In genomic region chr16:58336332-58337089, GRCh38 we compare ENCODE assay signal across 1 cellular context.
TF ChIP-seq lines count a peak whose summit lies in the region.

No MANE protein-coding gene starts in this region.

TF ChIP-seq in K562, 482 proteins besides CTCF, POLR2A, EP300 and RAD21 (continued from another document):
- no peak for TF ChIP-seq ZBTB12 (CRISPR knock-in tag; IDR thresholded peaks at IDR 0.05)
- peak; percentile 95 for TF ChIP-seq TFAP4 (CRISPR knock-in tag; IDR thresholded peaks at IDR 0.05; ENCODE audit: borderline replicate concordance)
- TF ChIP-seq RCOR1 (IDR thresholded peaks at IDR 0.05; ENCODE audit: borderline replicate concordance in 1 of 2, low read depth in 2 of 2, low read length in 2 of 2): 0 out of 4 replicates have a peak, but pooled peaks of 1 of the 2 experiments have one; percentile 8
- TF ChIP-seq MITF (IDR thresholded peaks at IDR 0.05): no peak
- peak; percentile 76 for TF ChIP-seq CREM (IDR thresholded peaks at IDR 0.05; ENCODE audit: low read depth)
- TF ChIP-seq XRCC5 (IDR thresholded peaks at IDR 0.05; ENCODE audit: low read depth, low read length): peak; percentile 69
- 0 out of 4 replicates have a peak, but pooled peaks of 1 of the 2 experiments have one; percentile 37 for TF ChIP-seq FOXK2 (conservative IDR thresholded peaks at IDR 0.05 in 1 of 2, IDR thresholded peaks at IDR 0.05 in 1 of 2; ENCODE audit: low read depth in 2 of 2)
- TF ChIP-seq ZNF408 (CRISPR knock-in tag; IDR thresholded peaks at IDR 0.05; ENCODE audit: low read depth): no peak
- TF ChIP-seq TEAD2 (tag; IDR thresholded peaks at IDR 0.05): 0 out of 2 replicates have a peak, but pooled peaks have one; percentile 31
- TF ChIP-seq COPS2 (conservative IDR thresholded peaks at IDR 0.05): no peak
- TF ChIP-seq ETV1 (tag; conservative IDR thresholded peaks at IDR 0.05; ENCODE audit: low read depth): 0 out of 2 replicates have a peak, but pooled peaks have one; percentile 12
- TF ChIP-seq CREB1 (IDR thresholded peaks at IDR 0.05): peak; percentile 39; the same call in 1 of the 2 replicates
- TF ChIP-seq CREB1 (CRISPR knock-in tag; IDR thresholded peaks at IDR 0.05): no peak
- TF ChIP-seq MYNN (IDR thresholded peaks at IDR 0.05): peak; percentile 31; the same call in 1 of the 2 replicates
- no peak for TF ChIP-seq MYNN (CRISPR knock-in tag; IDR thresholded peaks at IDR 0.05)
- 0 out of 4 replicates have a peak, but pooled peaks of 1 of the 2 experiments have one; percentile 52 for TF ChIP-seq UBTF (IDR thresholded peaks at IDR 0.05; ENCODE audit: borderline replicate concordance in 1 of 2, low read depth in 2 of 2, low read length in 2 of 2)
- TF ChIP-seq DEAF1 (CRISPR knock-in tag; IDR thresholded peaks at IDR 0.05): peak; percentile 96
- 0 out of 4 replicates have a peak, but pooled peaks of 1 of the 2 experiments have one; percentile 17 for TF ChIP-seq MNT (conservative IDR thresholded peaks at IDR 0.05)
TF ChIP-seq in K562: peak in this region for 37.
